Comparison of ENCODE assay signal across 13 cellular contexts in genomic region chr3:168049366-168049974, GRCh38. TPM values are rescaled to one million over a fixed set of nuclear protein-coding genes. Genes with fewer than 3 reads are reported as not detected.
DNase-seq lines count a peak whose midpoint lies in the region; ATAC-seq and TF ChIP-seq lines count a peak whose summit lies in the region.
"Had no signal": no experiment of that assay in that cellular context is flagged by ENCODE, and none has a peak within 500 bp of the region (broad histone marks: within the 10 kb centered on the region; RNA-seq: fewer than 3 reads in every experiment).

No MANE protein-coding gene starts in this region.

- peaks cover 2% of the 10 kb centered on the region for H3K9me3 Mint-ChIP-seq in endodermal cell
- H3K9me3 Mint-ChIP-seq: activated T-cell treated with anti-CD3 and anti-CD28 coated beads, Interleukin-2, amount 50 U/mL, for 72 hours; stimulated activated naive B cell treated with anti-CD40 and anti-IgM and Interleukin-4, amounts not matched to agents 10 μg/mL and 1 μg/mL and 100 μg/mL, for 72 hours had no signal

- 89 to 93% methylated on average over 6 of the region's 6 CpGs for WGBS in endodermal cell (ENCODE audit: insufficient coverage in 1 of 2, insufficient read length in 1 of 2), 2 experiments

- no peak overlapping the region for H3K4me3 Mint-ChIP-seq in endodermal cell
- H3K4me3 Mint-ChIP-seq: activated T-cell treated with anti-CD3 and anti-CD28 coated beads, Interleukin-2, amount 50 U/mL, for 72 hours; stimulated activated naive B cell treated with anti-CD40 and anti-IgM and Interleukin-4, amounts not matched to agents 10 μg/mL and 1 μg/mL and 100 μg/mL, for 72 hours had no signal

- peak; percentile 44 for ATAC-seq in upper lobe of right lung
- ATAC-seq: A549; activated CD4-positive, CD25-positive, alpha-beta regulatory T cell treated with anti-CD3 and anti-CD28 coated beads, Interleukin-2, amount 50 U/mL, for 24 hours; activated T-cell treated with anti-CD3 and anti-CD28 coated beads, Interleukin-2, amount 50 U/mL, for 72 hours; stimulated activated naive B cell treated with anti-CD40 and anti-IgM and Interleukin-4, amounts not matched to agents 10 μg/mL and 1 μg/mL and 100 μg/mL, for 72 hours had no signal

- H3K4me3 ChIP-seq in endodermal cell (ENCODE audit: low read length) (no peak overlapping the region), upper lobe of right lung (no peak overlapping the region)
- H3K4me3 ChIP-seq: A549 had no signal

- H3K36me3 ChIP-seq in endodermal cell (ENCODE audit: control insufficient read depth, insufficient read depth, low read length) (no peaks in the 10 kb centered on the region), upper lobe of right lung (no peaks in the 10 kb centered on the region)

- no peak overlapping the region for H3K9ac ChIP-seq in endodermal cell (ENCODE audit: extremely low read depth, low read length, poor library complexity, severe bottlenecking)

- H3K27ac ChIP-seq in endodermal cell (ENCODE audit: low read depth, low read length) (peak overlapping the region; percentile 14), upper lobe of right lung (no peak overlapping the region)
- H3K27ac ChIP-seq: A549 had no signal

- H3K27me3 ChIP-seq in endodermal cell (ENCODE audit: control insufficient read depth, insufficient read depth, low read length, poor library complexity, severe bottlenecking) = no peaks in the 10 kb centered on the region
- no peaks in the 10 kb centered on the region for H3K27me3 ChIP-seq in upper lobe of right lung

- no peak for TF ChIP-seq CTCF in endodermal cell (conservative IDR thresholded peaks at IDR 0.05)
- no peak for TF ChIP-seq CTCF in upper lobe of right lung (IDR thresholded peaks at IDR 0.05)

- DNase-seq in NCI-H2196 (lab: John Stamatoyannopoulos, UW; ENCODE audit: unreplicated experiment) = peak; percentile 38
- DNase-seq in NCI-H2196 treated with DMSO at 0.1 percent for 48 hours (lab: John Stamatoyannopoulos, UW; ENCODE audit: unreplicated experiment) = no peak
- DNase-seq in endodermal cell = no peak
- DNase-seq in lung microvascular endothelial cell (ENCODE audit: low read depth in 2 of 2) = peak; percentile 65 to 75
- no peak for DNase-seq in upper lobe of right lung
- DNase-seq in MV-4-11 (lab: John Stamatoyannopoulos, UW) = no peak
- no peak for DNase-seq in islet precursor cell
- DNase-seq in DMS153 treated with DMSO at 0.1 percent for 48 hours (lab: John Stamatoyannopoulos, UW; ENCODE audit: unreplicated experiment) = no peak
- DNase-seq: activated T-cell treated with anti-CD3 and anti-CD28 coated beads, Interleukin-2, amount 50 U/mL, for 72 hours; NCI-H524 treated with DMSO at 0.1 percent for 48 hours; stimulated activated naive B cell treated with anti-CD40 and anti-IgM and Interleukin-4, amounts not matched to agents 10 μg/mL and 1 μg/mL and 100 μg/mL, for 72 hours had no signal

- H3K4me1 ChIP-seq in endodermal cell (ENCODE audit: control insufficient read depth, insufficient read depth, low read length) (no peaks in the 10 kb centered on the region), upper lobe of right lung (peaks cover 6% of the 10 kb centered on the region)
- H3K4me1 ChIP-seq: A549 had no signal

- H3K9me3 ChIP-seq in endodermal cell (ENCODE audit: control insufficient read depth, low read length) = no peaks in the 10 kb centered on the region
- no peaks in the 10 kb centered on the region for H3K9me3 ChIP-seq in upper lobe of right lung
- H3K9me3 ChIP-seq: A549 had no signal

- no peak overlapping the region for H3K27ac Mint-ChIP-seq in endodermal cell
- H3K27ac Mint-ChIP-seq: activated T-cell treated with anti-CD3 and anti-CD28 coated beads, Interleukin-2, amount 50 U/mL, for 72 hours; stimulated activated naive B cell treated with anti-CD40 and anti-IgM and Interleukin-4, amounts not matched to agents 10 μg/mL and 1 μg/mL and 100 μg/mL, for 72 hours had no signal

- no peaks in the 10 kb centered on the region for H3K27me3 Mint-ChIP-seq in endodermal cell (ENCODE audit: insufficient read depth)
- H3K27me3 Mint-ChIP-seq: stimulated activated naive B cell treated with anti-CD40 and anti-IgM and Interleukin-4, amounts not matched to agents 10 μg/mL and 1 μg/mL and 100 μg/mL, for 72 hours had no signal

- H3K4me1 Mint-ChIP-seq in endodermal cell = peaks cover 4% of the 10 kb centered on the region

- H3K36me3 Mint-ChIP-seq in endodermal cell (ENCODE audit: low read depth) = no peaks in the 10 kb centered on the region

- intact Hi-C loops in upper lobe of right lung (cut with DNase I) = no loop called here

RNA-seq across cellular contexts. Expression of gene GOLIM4, which starts 46.3 kb away (rescaled TPM):
- 10 to 100 TPM; 19.3 to 19.9 TPM for total RNA-seq in endodermal cell
- polyA plus RNA-seq in endodermal cell (2013, experiment 1 of 2) = 58.6 TPM
- polyA plus RNA-seq in endodermal cell (2013, experiment 2 of 2) = 58.6 TPM
- total RNA-seq in lung microvascular endothelial cell = 19.8 and 26.4 TPM in 2 replicates
- total RNA-seq in upper lobe of right lung = 50.9 TPM

Comparison
In these comparisons a context has a peak if more than half of its experiments do, and no peak if none do; other contexts are left out.
1. DNase-seq: peak in NCI-H2196 (single experiment) and lung microvascular endothelial cell (2 of 2); none in NCI-H2196 treated with DMSO at 0.1 percent for 48 hours (single experiment), endodermal cell (single experiment), upper lobe of right lung (single experiment), MV-4-11 (single experiment), islet precursor cell (single experiment) and DMS153 treated with DMSO at 0.1 percent for 48 hours (single experiment).